8 cellular contexts compared by ENCODE assay signal in genomic region chr14:90396342-90397339, GRCh38. TPM values are rescaled to one million over a fixed set of nuclear protein-coding genes. Genes with fewer than 3 reads are reported as not detected.
A peak's percentile ranks its signal among the peaks of the same experiment; 100 is the strongest.
DNase-seq lines count a peak whose midpoint lies in the region; ATAC-seq and TF ChIP-seq lines count a peak whose summit lies in the region.

Gene CALM1 (plus strand): TSS chr14:90397029. CDS start chr14:90397231, 202 bp downstream.

- peaks cover 44% of the 10 kb centered on the region for H3K79me2 ChIP-seq in smooth muscle cell (ENCODE audit: low read depth)

- intact Hi-C loops in breast epithelium (cut with DNase I; ENCODE audit: low total_unique reads) = loop anchor here (5.0 kb wide), 1 partner anchor 126 kb away; no protein-coding TSS in a partner anchor

- H3K4me3 ChIP-seq in WERI-Rb-1 (ENCODE audit: low read depth, low read length) (peak within 1 kb of the TSS; percentile 87), breast epithelium (peak within 1 kb of the TSS; percentile 93 to 97 (median 96)), smooth muscle cell (peak within 1 kb of the TSS; percentile 98)

- peak within 1 kb of the TSS; percentile 81 for H3K9ac ChIP-seq in smooth muscle cell (ENCODE audit: low read depth)

- H3K27me3 ChIP-seq in WERI-Rb-1 (ENCODE audit: insufficient read depth, low read depth, severe bottlenecking) = peaks cover 4% of the 10 kb centered on the region
- no peaks in the 10 kb centered on the region for H3K27me3 ChIP-seq in breast epithelium
- H3K27me3 ChIP-seq in smooth muscle cell (ENCODE audit: low read depth) = no peaks in the 10 kb centered on the region

- H2AFZ ChIP-seq in smooth muscle cell (ENCODE audit: low read depth) = peak within 1 kb of the TSS; percentile 90

- TF ChIP-seq CTCF in WERI-Rb-1 (IDR thresholded peaks at IDR 0.05; ENCODE audit: low read depth, low read length) = no peak
- TF ChIP-seq CTCF in breast epithelium (IDR thresholded peaks at IDR 0.05) = peak in 1 of 3 donors; percentile 20
- peak; percentile 8 for TF ChIP-seq CTCF in smooth muscle cell (IDR thresholded peaks at IDR 0.05; ENCODE audit: borderline replicate concordance, insufficient read depth, poor library complexity, severe bottlenecking)

- DNase-seq in A172 (ENCODE audit: low spot score) (peak; percentile 69), NCI-H2171 treated with DMSO at 0.1 percent for 48 hours (lab: John Stamatoyannopoulos, UW) (peak; percentile 89), WERI-Rb-1 (peak; percentile 93), breast epithelium (ENCODE audit: low spot score in 2 of 2) (peak; percentile 86 to 95), iPS-NIHi7 (ENCODE audit: extremely low spot score) (peak; percentile 95), smooth muscle cell (lab: John Stamatoyannopoulos, UW; ENCODE audit: unreplicated experiment) (peak; percentile 88)

- peaks cover 12% of the 10 kb centered on the region for H3K36me3 ChIP-seq in WERI-Rb-1
- H3K36me3 ChIP-seq in breast epithelium = no peaks in the 10 kb centered on the region
- H3K36me3 ChIP-seq in smooth muscle cell (ENCODE audit: low read depth) = peaks cover 4% of the 10 kb centered on the region

- peak within 1 kb of the TSS; percentile 66 for H3K27ac ChIP-seq in WERI-Rb-1
- peak within 1 kb of the TSS; percentile 94 to 96 for H3K27ac ChIP-seq in breast epithelium
- peak within 1 kb of the TSS; percentile 6 for H3K27ac ChIP-seq in smooth muscle cell (ENCODE audit: low read depth)

- peak; percentile 60 for ATAC-seq in GM18520 (IDR thresholded peaks at IDR 0.05; ENCODE audit: unreplicated experiment)
- peak; percentile 35 for ATAC-seq in HG03060 (IDR thresholded peaks at IDR 0.05; ENCODE audit: low read depth, unreplicated experiment)

- H3K4me1 ChIP-seq in breast epithelium = peaks cover 0 to 6% of the 10 kb centered on the region in 2 donors
- H3K4me1 ChIP-seq in smooth muscle cell (ENCODE audit: low read depth) = peaks cover 20% of the 10 kb centered on the region

- 2% methylated on average over 84 of the region's 89 CpGs for WGBS in smooth muscle cell (ENCODE audit: low lambda C conversion rate)

- H3F3A ChIP-seq in smooth muscle cell (ENCODE audit: low read depth) = peaks cover 22% of the 10 kb centered on the region

- H4K20me1 ChIP-seq in smooth muscle cell (ENCODE audit: low read depth) = peaks cover 45% of the 10 kb centered on the region

- no peaks in the 10 kb centered on the region for H3K9me3 ChIP-seq in WERI-Rb-1 (ENCODE audit: severe bottlenecking)
- no peaks in the 10 kb centered on the region for H3K9me3 ChIP-seq in breast epithelium
- no peaks in the 10 kb centered on the region for H3K9me3 ChIP-seq in smooth muscle cell (replicated peaks; ENCODE audit: low read depth)

- peak; percentile 97 for TF ChIP-seq POLR2A in breast epithelium (IDR thresholded peaks at IDR 0.05)

- H3K4me2 ChIP-seq in smooth muscle cell = peak within 1 kb of the TSS; percentile 94

RNA-seq across cellular contexts. Expression of gene CALM1, which starts in this region (rescaled TPM):
- total RNA-seq in A172 (2014; rRNA removed; shearing (Covaris generic)) = 395 and 420 TPM in 2 replicates
- total RNA-seq in breast epithelium (100 to 1,000 TPM; 186 to 332 (median 237) TPM), smooth muscle cell (289 and 302 TPM in 2 replicates)
- polyA plus RNA-seq in smooth muscle cell = 545 and 597 TPM in 2 replicates

Comparison
In these comparisons a context has a peak if more than half of its experiments do, and no peak if none do; other contexts are left out.
1. Peak in every context shown above with its lines: DNase-seq, ATAC-seq, H3K4me3 ChIP-seq and H3K27ac ChIP-seq.
2. H3K27ac ChIP-seq: peak in every context shown above with its lines; median percentile 95 in breast epithelium; 66 in WERI-Rb-1; 6 in smooth muscle cell.